Comparison of ENCODE assay signal across 8 cellular contexts in the genomic region with DNA sequence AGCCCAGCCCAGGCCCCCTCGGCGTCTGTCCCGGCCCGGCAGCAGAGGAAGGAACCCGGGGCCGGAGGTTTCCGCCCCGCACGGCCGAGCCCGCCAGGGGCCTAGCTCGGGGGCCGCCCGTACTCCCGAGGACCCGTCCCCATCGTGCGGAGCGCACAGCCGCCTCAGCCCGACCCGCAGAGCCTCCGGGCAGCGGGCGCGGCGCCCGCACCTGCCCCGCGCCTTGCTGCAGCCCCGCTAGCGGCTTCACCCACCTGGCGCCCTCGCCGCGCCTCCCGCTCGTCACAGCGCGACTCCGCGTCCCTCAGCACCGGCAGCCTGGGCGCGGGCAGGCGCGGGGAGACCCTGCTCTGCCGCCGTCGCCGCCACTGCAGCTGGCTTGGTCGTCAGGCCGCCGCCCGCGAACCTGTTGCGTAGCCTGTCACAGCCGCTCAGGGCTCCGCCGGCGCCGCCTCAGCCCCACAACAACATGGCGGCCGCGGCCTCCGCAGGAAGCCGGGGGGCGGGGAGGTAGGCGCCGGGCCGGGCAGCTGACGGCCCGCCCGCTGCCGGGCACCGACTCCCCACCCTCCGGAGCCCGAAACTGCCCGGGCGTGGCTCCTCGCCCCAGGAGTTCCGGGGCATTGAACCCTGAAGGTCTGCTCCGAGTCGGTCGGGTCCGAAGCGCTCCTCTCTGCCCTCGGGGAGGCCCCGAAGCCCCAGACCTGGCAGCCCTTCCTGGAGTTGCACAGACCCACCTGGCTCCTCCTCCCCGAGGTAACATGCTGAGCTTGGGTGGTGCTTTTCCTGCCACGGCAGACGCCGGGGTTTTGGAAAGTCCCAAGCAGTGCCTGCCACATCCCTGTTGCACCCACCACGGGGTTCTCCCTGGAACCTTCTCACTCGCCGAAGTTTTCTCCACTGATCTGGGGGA.
DNase-seq lines count a peak whose midpoint lies in the region; ATAC-seq lines count a peak whose summit lies in the region.

Gene ITSN2, minus strand, starts transcription at position 487 of the 913 bp plus-strand sequence. CDS start 32,454 bp downstream, outside the sequence.

- peak within 1 kb of the TSS; percentile 25; the same call in 1 of the 2 replicates for H3K27ac ChIP-seq in ACC112 (ENCODE audit: low read depth, low read length)

- H2AFZ ChIP-seq in ACC112 (ENCODE audit: low read length, unreplicated experiment): peak within 1 kb of the TSS; percentile 87

- DNase-seq in NCI-H2196 (lab: John Stamatoyannopoulos, UW; ENCODE audit: unreplicated experiment): peak; percentile 83
- peak; percentile 60 for DNase-seq in activated CD4-positive, CD25-positive, alpha-beta regulatory T cell treated with anti-CD3 and anti-CD28 coated beads, Interleukin-2, amount 50 U/mL, for 16 hours (ENCODE audit: low read depth, low spot score)
- DNase-seq in central memory CD4-positive, alpha-beta T cell: peak; percentile 82
- peak; percentile 87 for DNase-seq in islet precursor cell
- peak; percentile 63 to 78 (median 64) for DNase-seq in stimulated activated CD4-positive, alpha-beta T cell treated with anti-CD3 and anti-CD28 coated beads, Interleukin-12 subunit alpha, Interleukin-12 subunit beta, amount 100 ng/mL, for 48 hours (ENCODE audit: low read depth in 2 of 3, low spot score in 1 of 3)

- H3K27me3 ChIP-seq in ACC112 (ENCODE audit: insufficient read depth, low read length): no peaks in the 10 kb centered on the region

- peak; percentile 63 for ATAC-seq in GM18520 (IDR thresholded peaks at IDR 0.05; ENCODE audit: unreplicated experiment)
- peak; percentile 84 for ATAC-seq in HG03045 (IDR thresholded peaks at IDR 0.05; ENCODE audit: unreplicated experiment)

- H3K4me1 ChIP-seq in ACC112 (ENCODE audit: control insufficient read depth, insufficient read depth, low read length, unreplicated experiment): peaks cover 10% of the 10 kb centered on the region

- peaks cover 33% of the 10 kb centered on the region for H3K79me2 ChIP-seq in ACC112 (ENCODE audit: control insufficient read depth, insufficient read depth, low read length, unreplicated experiment)

- no peaks in the 10 kb centered on the region for H3K36me3 ChIP-seq in ACC112 (ENCODE audit: insufficient read depth, low read length)

- H3K4me3 ChIP-seq in ACC112 (ENCODE audit: low read depth, low read length): peak within 1 kb of the TSS; percentile 98

Comparison
In these comparisons a context has a peak if more than half of its experiments do, and no peak if none do; other contexts are left out.
1. Peak in every context shown above with its lines: DNase-seq, ATAC-seq, H3K4me3 ChIP-seq and H3K27ac ChIP-seq.